Comparison of ENCODE assay signal across 8 cellular contexts in genomic region chr14:80213602-80214001, GRCh38. TPM values are rescaled to one million over a fixed set of nuclear protein-coding genes. Genes with fewer than 3 reads are reported as not detected.
DNase-seq lines count a peak whose midpoint lies in the region; ATAC-seq and TF ChIP-seq lines count a peak whose summit lies in the region.

No MANE protein-coding gene starts in this region.

- intact Hi-C loops in heart right ventricle (cut with DNase I) = loop anchor here in 1 of 10 donors (10.0 kb wide), 1 partner anchor 91 kb away; no protein-coding TSS in a partner anchor
- intact Hi-C loops in cardiac septum (cut with DNase I) = loop anchor here (10.0 kb wide), 2 partner anchors 49 to 91 kb away; no protein-coding TSS in a partner anchor
- intact Hi-C loops in sciatic nerve (cut with DNase I) = no loop called here

- no peak overlapping the region for H3K27ac ChIP-seq in heart right ventricle

- 53 to 56% methylated on average over 4 of the region's 4 CpGs for WGBS in heart right ventricle, 2 donors

- H3K9me3 ChIP-seq in heart right ventricle = no peaks in the 10 kb centered on the region

- H3K4me3 ChIP-seq in heart right ventricle (no peak overlapping the region), epithelial cell of esophagus (ENCODE audit: low read length) (no peak overlapping the region)

- no peaks in the 10 kb centered on the region for H3K27me3 ChIP-seq in heart right ventricle

- no peaks in the 10 kb centered on the region for H3K36me3 ChIP-seq in heart right ventricle

- ATAC-seq in heart right ventricle = peak in 1 of 8 donors; percentile 43
- ATAC-seq in HG02852 (IDR thresholded peaks at IDR 0.05; ENCODE audit: unreplicated experiment) = peak; percentile 62
- ATAC-seq in sciatic nerve = peak; percentile 42

- peaks cover 0 to 16% (median 0%) of the 10 kb centered on the region in 9 donors for H3K4me1 ChIP-seq in heart right ventricle

- DNase-seq in heart right ventricle (no peak), cardiac septum (ENCODE audit: low spot score) (no peak), NCI-H82 treated with DMSO at 0.1 percent for 48 hours (lab: John Stamatoyannopoulos, UW; ENCODE audit: unreplicated experiment) (peak; percentile 7), epithelial cell of esophagus (ENCODE audit: low read depth) (peak; percentile 77), sciatic nerve (ENCODE audit: low spot score) (no peak), amniotic stem cell (lab: John Stamatoyannopoulos, UW) (no peak)
- DNase-seq in effector CD4-positive, alpha-beta T cell = no peak

- peak in 5 of 9 donors; percentile 24 to 41 (median 30) for TF ChIP-seq CTCF in heart right ventricle (IDR thresholded peaks at IDR 0.05)
- TF ChIP-seq CTCF in epithelial cell of esophagus (IDR thresholded peaks at IDR 0.05; ENCODE audit: insufficient read depth, low read depth, low read length, missing control alignments) = peak; percentile 65

RNA-seq across cellular contexts. Expression of gene DIO2, which starts 2.3 kb away (rescaled TPM):
- total RNA-seq in heart right ventricle (10 to 100 TPM in 5 of 10 donors, 1 to 10 TPM in 5; 2.1 to 18.8 (median 10.7) TPM), cardiac septum (32.0 TPM), sciatic nerve (2.4 TPM)
- polyA plus RNA-seq in heart right ventricle = 1 to 10 TPM in 1 of 2 donors, under 1 TPM in 1; 0.20 to 2.6 TPM

Comparison
In these comparisons a context has a peak if more than half of its experiments do, and no peak if none do; other contexts are left out.
1. DNase-seq: peak in NCI-H82 treated with DMSO at 0.1 percent for 48 hours (single experiment) and epithelial cell of esophagus (single experiment); none in heart right ventricle (0 of 2), cardiac septum (single experiment), sciatic nerve (single experiment), effector CD4-positive, alpha-beta T cell (single experiment) and amniotic stem cell (single experiment).